In genomic region chr13:75512253-75512652, GRCh38 we compare ENCODE assay signal across 12 cellular contexts. TPM values are rescaled to one million over a fixed set of nuclear protein-coding genes. Genes with fewer than 3 reads are reported as not detected.
DNase-seq lines count a peak whose midpoint lies in the region; ATAC-seq and TF ChIP-seq lines count a peak whose summit lies in the region.
"Had no signal": no experiment of that assay in that cellular context is flagged by ENCODE, and none has a peak within 500 bp of the region (broad histone marks: within the 10 kb centered on the region; RNA-seq: fewer than 3 reads in every experiment).

No MANE protein-coding gene starts in this region.

- no peak overlapping the region for H2BK12ac ChIP-seq in trophoblast cell (ENCODE audit: low read length)

- H3K9me3 ChIP-seq in MM.1S (replicated peaks; ENCODE audit: insufficient read depth, low read length) = no peaks in the 10 kb centered on the region
- no peaks in the 10 kb centered on the region; the same call in 1 of the 2 replicates for H3K9me3 ChIP-seq in SJCRH30 (replicated peaks)
- H3K9me3 ChIP-seq in trophoblast cell (ENCODE audit: insufficient read depth, low read depth, low read length) = no peaks in the 10 kb centered on the region
- H3K9me3 ChIP-seq: colonic mucosa, MG63 had no signal

- DNase-seq in AG10803 (ENCODE audit: low read depth) = peak; percentile 33
- DNase-seq in MM.1S = peak; percentile 31
- DNase-seq in cortex of kidney (lab: John Stamatoyannopoulos, UW) = no peak
- DNase-seq in GDM1 (lab: John Stamatoyannopoulos, UW) = no peak
- no peak for DNase-seq in SJCRH30
- DNase-seq in trophoblast cell = no peak
- DNase-seq: ACHN; colonic mucosa; MG63; stimulated activated naive CD4-positive, alpha-beta T cell had no signal

- H2BK120ac ChIP-seq in trophoblast cell (ENCODE audit: insufficient read depth, low read length, poor library complexity) = no peak overlapping the region

- H3K14ac ChIP-seq in trophoblast cell (ENCODE audit: low read length) = no peak overlapping the region

- H3K4me1 ChIP-seq in MM.1S (ENCODE audit: low read length) (peaks cover 19% of the 10 kb centered on the region), SJCRH30 (no peaks in the 10 kb centered on the region), trophoblast cell (ENCODE audit: control insufficient read depth in 1 of 2, insufficient read depth in 2 of 2, low read length in 2 of 2) (no peaks in the 10 kb centered on the region)
- H3K4me1 ChIP-seq: colonic mucosa had no signal

- H3K23ac ChIP-seq in trophoblast cell (ENCODE audit: low read length) = no peak overlapping the region

- H4K8ac ChIP-seq in trophoblast cell (ENCODE audit: low read depth, low read length) = no peak overlapping the region

- H3K4me2 ChIP-seq in MM.1S (ENCODE audit: low read depth, low read length) (peak overlapping the region; percentile 36), trophoblast cell (ENCODE audit: low read length) (no peak overlapping the region)

- H3K18ac ChIP-seq in trophoblast cell (ENCODE audit: low read length) = no peak overlapping the region

- H3K36me3 ChIP-seq in MM.1S (replicated peaks; ENCODE audit: insufficient read depth, low read length) (no peaks in the 10 kb centered on the region), SJCRH30 (no peaks in the 10 kb centered on the region), trophoblast cell (ENCODE audit: control insufficient read depth in 1 of 2, insufficient read depth in 2 of 2, low read length in 2 of 2) (no peaks in the 10 kb centered on the region)
- H3K36me3 ChIP-seq: colonic mucosa, MG63 had no signal

- no peaks in the 10 kb centered on the region for H3F3A ChIP-seq in MM.1S (ENCODE audit: insufficient read depth, low read length)

- H3K27me3 ChIP-seq in MM.1S (replicated peaks; ENCODE audit: insufficient read depth, low read length) = peaks cover 10% of the 10 kb centered on the region; the same call in 1 of the 2 replicates
- H3K27me3 ChIP-seq in SJCRH30 = no peaks in the 10 kb centered on the region
- H3K27me3 ChIP-seq in trophoblast cell (ENCODE audit: insufficient read depth, low read length) = no peaks in the 10 kb centered on the region
- H3K27me3 ChIP-seq: colonic mucosa, MG63 had no signal

- peak; percentile 94 for ATAC-seq in GM19043 (IDR thresholded peaks at IDR 0.05; ENCODE audit: low read depth, unreplicated experiment)
- peak; percentile 91 for ATAC-seq in HG02798 (IDR thresholded peaks at IDR 0.05; ENCODE audit: poor library complexity, unreplicated experiment)

- H3K79me2 ChIP-seq in MM.1S (ENCODE audit: low read length) (no peaks in the 10 kb centered on the region), trophoblast cell (ENCODE audit: control insufficient read depth, insufficient read depth, low read length, poor library complexity) (no peaks in the 10 kb centered on the region)

- no peak overlapping the region for H3K27ac ChIP-seq in MM.1S (ENCODE audit: low read length)
- H3K27ac ChIP-seq in SJCRH30 = no peak overlapping the region
- no peak overlapping the region for H3K27ac ChIP-seq in trophoblast cell (ENCODE audit: low read depth, low read length)
- H3K27ac ChIP-seq: colonic mucosa had no signal

- H3K4ac ChIP-seq in trophoblast cell (ENCODE audit: low read depth, low read length) = no peak overlapping the region

- no peak for TF ChIP-seq CTCF in AG10803 (conservative IDR thresholded peaks at IDR 0.05; ENCODE audit: low read length)
- TF ChIP-seq CTCF in MM.1S (IDR thresholded peaks at IDR 0.05; ENCODE audit: low read length) = no peak

- H4K91ac ChIP-seq in trophoblast cell (ENCODE audit: low read depth, low read length) = no peak overlapping the region

- no peaks in the 10 kb centered on the region for H3K79me1 ChIP-seq in trophoblast cell (ENCODE audit: low read length)

- no peak overlapping the region for H4K12ac ChIP-seq in trophoblast cell (ENCODE audit: low read depth, low read length)

- H4K20me1 ChIP-seq in MM.1S (ENCODE audit: insufficient read depth, low read length) = no peaks in the 10 kb centered on the region

- H3K9ac ChIP-seq in MM.1S (ENCODE audit: low read length) = no peak overlapping the region
- H3K9ac ChIP-seq in trophoblast cell (ENCODE audit: low read length) = no peak overlapping the region

- no peak overlapping the region for H2BK5ac ChIP-seq in trophoblast cell (ENCODE audit: low read depth, low read length, poor library complexity)

- no peak overlapping the region for H3K4me3 ChIP-seq in AG10803 (ENCODE audit: low read length)
- H3K4me3 ChIP-seq in MM.1S (ENCODE audit: low read length) = no peak overlapping the region
- H3K4me3 ChIP-seq in SJCRH30 = no peak overlapping the region
- H3K4me3 ChIP-seq in trophoblast cell (ENCODE audit: low read depth, low read length) = no peak overlapping the region
- H3K4me3 ChIP-seq: colonic mucosa, MG63 had no signal

- no peaks in the 10 kb centered on the region for H3K9me2 ChIP-seq in MM.1S (replicated peaks; ENCODE audit: insufficient read depth, low read length)

- H2AFZ ChIP-seq in MM.1S (ENCODE audit: low read length) (no peak overlapping the region), trophoblast cell (ENCODE audit: insufficient read depth, low read length, poor library complexity) (no peak overlapping the region)

- no CpG with 5 or more reads among the region's 3 CpGs for WGBS in trophoblast cell (ENCODE audit: extremely low coverage, insufficient coverage, insufficient read length)

- H2AK5ac ChIP-seq in trophoblast cell (ENCODE audit: low read length) = no peak overlapping the region

RNA-seq across cellular contexts. Expression of gene COMMD6, which starts 25.4 kb away (rescaled TPM):
- total RNA-seq in SJCRH30 (2014; rRNA removed; shearing (Covaris generic)) = 114 and 131 TPM in 2 replicates
- polyA plus RNA-seq in trophoblast cell (2013) = 187 TPM in 2 replicates

RNA-seq across cellular contexts. Expression of gene TBC1D4, which starts 30.3 kb away (rescaled TPM):
- 16.9 and 18.4 TPM in 2 replicates for total RNA-seq in SJCRH30 (2014; rRNA removed; shearing (Covaris generic))
- polyA plus RNA-seq in trophoblast cell (2013) = 4.1 and 4.4 TPM in 2 replicates

RNA-seq across cellular contexts. Expression of gene UCHL3, which starts 37.3 kb away (rescaled TPM):
- 53.3 and 59.2 TPM in 2 replicates for total RNA-seq in SJCRH30 (2014; rRNA removed; shearing (Covaris generic))
- 77.7 and 78.6 TPM in 2 replicates for polyA plus RNA-seq in trophoblast cell (2013)

Comparison
In these comparisons a context has a peak if more than half of its experiments do, and no peak if none do; other contexts are left out.
1. DNase-seq: peak in AG10803 (single experiment) and MM.1S (single experiment); none in cortex of kidney (single experiment), GDM1 (single experiment), SJCRH30 (0 of 2) and trophoblast cell (0 of 2).